In the genomic region with DNA sequence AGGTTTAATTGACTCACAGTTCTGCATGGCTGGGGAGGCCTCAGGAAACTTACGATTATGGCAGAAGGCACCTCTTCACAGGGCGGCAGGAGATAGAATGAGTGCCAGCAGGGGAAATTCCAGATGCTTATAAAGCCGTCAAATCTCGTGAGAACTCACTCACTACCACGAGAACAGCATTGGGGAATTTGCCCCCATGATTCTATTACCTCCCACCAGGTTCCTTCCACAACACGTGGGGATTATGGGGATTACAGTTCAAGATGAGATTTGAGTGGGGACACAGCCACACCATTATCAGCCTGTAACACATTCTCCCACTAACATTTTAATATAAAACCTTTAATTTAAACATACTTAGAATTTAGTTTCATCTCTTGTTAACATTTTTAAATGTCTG, we compare ENCODE assay signal across 9 cellular contexts.
"Had no signal": no experiment of that assay in that cellular context is flagged by ENCODE, and none has a peak within 500 bp of the region (broad histone marks: within the 10 kb centered on the region; RNA-seq: fewer than 3 reads in every experiment).

No MANE protein-coding gene starts in this region.

- H3K4me1 Mint-ChIP-seq: IgD-negative memory B cell had no signal

- DNase-seq: GM23248, GOT3, H7, HCEC 1CT, HFFc6, KG1 had no signal

- H3K9me3 Mint-ChIP-seq: HFFc6, IgD-negative memory B cell had no signal

- H3K9ac ChIP-seq: GM23248 had no signal

- H3K27ac Mint-ChIP-seq: HFFc6, IgD-negative memory B cell had no signal

- H2AFZ ChIP-seq: GM23248 had no signal

- H3K4me3 ChIP-seq: GM23248 had no signal

- ATAC-seq: HepG2 had no signal

- H3K4me3 Mint-ChIP-seq: HFFc6 had no signal

- FAIRE-seq: HepG2 had no signal

- H3K27ac ChIP-seq: GM23248, HL-60 had no signal

- H3K27me3 Mint-ChIP-seq: IgD-negative memory B cell had no signal
